Comparison of ENCODE assay signal across 1 cellular context in genomic region chr9:136693490-136694162, GRCh38.
TF ChIP-seq lines count a peak whose summit lies in the region.

No MANE protein-coding gene starts in this region.

TF ChIP-seq in GM12878, 131 proteins besides CTCF, POLR2A, EP300 and RAD21:
- no peak for TF ChIP-seq CBX3 (IDR thresholded peaks at IDR 0.05; ENCODE audit: borderline replicate concordance, low read depth)
- TF ChIP-seq CHD2 (IDR thresholded peaks at IDR 0.05; ENCODE audit: borderline replicate concordance, low read depth, low read length) = no peak
- TF ChIP-seq ATF2 (IDR thresholded peaks at IDR 0.05; ENCODE audit: low read length) = no peak
- peak; percentile 41 for TF ChIP-seq NR2F1 (conservative IDR thresholded peaks at IDR 0.05)
- TF ChIP-seq LARP7 (IDR thresholded peaks at IDR 0.05) = no peak
